9 cellular contexts compared by ENCODE assay signal in genomic region chr17:7336240-7337175, GRCh38. TPM values are rescaled to one million over a fixed set of nuclear protein-coding genes. Genes with fewer than 3 reads are reported as not detected.
DNase-seq lines count a peak whose midpoint lies in the region; ATAC-seq lines count a peak whose summit lies in the region.
"Had no signal": no experiment of that assay in that cellular context is flagged by ENCODE, and none has a peak within 500 bp of the region (broad histone marks: within the 10 kb centered on the region; RNA-seq: fewer than 3 reads in every experiment).

A gene with protein sequence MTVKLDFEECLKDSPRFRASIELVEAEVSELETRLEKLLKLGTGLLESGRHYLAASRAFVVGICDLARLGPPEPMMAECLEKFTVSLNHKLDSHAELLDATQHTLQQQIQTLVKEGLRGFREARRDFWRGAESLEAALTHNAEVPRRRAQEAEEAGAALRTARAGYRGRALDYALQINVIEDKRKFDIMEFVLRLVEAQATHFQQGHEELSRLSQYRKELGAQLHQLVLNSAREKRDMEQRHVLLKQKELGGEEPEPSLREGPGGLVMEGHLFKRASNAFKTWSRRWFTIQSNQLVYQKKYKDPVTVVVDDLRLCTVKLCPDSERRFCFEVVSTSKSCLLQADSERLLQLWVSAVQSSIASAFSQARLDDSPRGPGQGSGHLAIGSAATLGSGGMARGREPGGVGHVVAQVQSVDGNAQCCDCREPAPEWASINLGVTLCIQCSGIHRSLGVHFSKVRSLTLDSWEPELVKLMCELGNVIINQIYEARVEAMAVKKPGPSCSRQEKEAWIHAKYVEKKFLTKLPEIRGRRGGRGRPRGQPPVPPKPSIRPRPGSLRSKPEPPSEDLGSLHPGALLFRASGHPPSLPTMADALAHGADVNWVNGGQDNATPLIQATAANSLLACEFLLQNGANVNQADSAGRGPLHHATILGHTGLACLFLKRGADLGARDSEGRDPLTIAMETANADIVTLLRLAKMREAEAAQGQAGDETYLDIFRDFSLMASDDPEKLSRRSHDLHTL (plus strand): TSS chr17:7336529. CDS start chr17:7336735, 206 bp downstream.

- peak within 1 kb of the TSS; percentile 1; the same call in 1 of the 2 replicates for H3K4me3 ChIP-seq in iPS DF 6.9 (ENCODE audit: low read length)

- peak; percentile 71 for ATAC-seq in GM19035 (IDR thresholded peaks at IDR 0.05; ENCODE audit: unreplicated experiment)
- ATAC-seq: Panc1 had no signal

- no peaks in the 10 kb centered on the region for H3K27me3 ChIP-seq in iPS DF 6.9 (ENCODE audit: control insufficient read depth, insufficient read depth, low read length)

- H3K36me3 ChIP-seq in iPS DF 6.9 (ENCODE audit: control insufficient read depth, insufficient read depth, low read length), result no peaks in the 10 kb centered on the region

- POLR2A ChIA-PET in activated CD8-positive, alpha-beta memory T cell treated with anti-CD3 and anti-CD28 coated beads for 36 hours (lab: Charles Lee), result interaction anchor here (0.6 to 2.3 kb wide), 9 partner anchors 8 to 118 kb away, joined by 3 to 13 read pairs (median 3); partner anchors contain the start of genes ACADVL and DLG4

- DNase-seq in KG1 (lab: John Stamatoyannopoulos, UW) (peak; percentile 35), iPS DF 6.9 (ENCODE audit: low read depth, low spot score) (no peak), HuH-7.5 (ENCODE audit: low spot score) (no peak), OCI-M2 (lab: John Stamatoyannopoulos, UW; ENCODE audit: unreplicated experiment) (no peak), hippocampal formation (lab: John Stamatoyannopoulos, UW) (no peak)
- DNase-seq in stimulated activated CD8-positive, alpha-beta memory T cell treated with anti-CD3 and anti-CD28 coated beads, Interleukin-12 subunit alpha, Interleukin-12 subunit beta, amount 100 ng/mL, for 4 hours (ENCODE audit: low read depth), result peak; percentile 69

- no peaks in the 10 kb centered on the region for H3K9me3 ChIP-seq in iPS DF 6.9 (ENCODE audit: control insufficient read depth, insufficient read depth, low read length)

- H3K27ac ChIP-seq in iPS DF 6.9 (ENCODE audit: low read length), result no peak within 1 kb of the TSS

- H3K4me1 ChIP-seq in iPS DF 6.9 (ENCODE audit: control insufficient read depth, insufficient read depth, low read length), result peaks cover 3% of the 10 kb centered on the region

- CTCF ChIA-PET in activated CD8-positive, alpha-beta memory T cell treated with anti-CD3 and anti-CD28 coated beads for 36 hours (lab: Charles Lee), result interaction anchor here (0.8 to 3.6 kb wide), 15 partner anchors 8 to 802 kb away, joined by 3 to 21 read pairs (median 4); partner anchors contain the start of genes GPS2, SLC2A4 and TMEM102

- no CpG with 5 or more reads among the region's 17 CpGs for WGBS in iPS DF 6.9 (ENCODE audit: insufficient coverage, insufficient read length)

RNA-seq across cellular contexts. Expression of the gene that starts here (rescaled TPM):
- total RNA-seq in activated CD8-positive, alpha-beta memory T cell treated with anti-CD3 and anti-CD28 coated beads for 36 hours, result 100 to 1,000 TPM; 234 to 241 TPM

Comparison
In these comparisons a context has a peak if more than half of its experiments do, and no peak if none do; other contexts are left out.
1. DNase-seq: peak in KG1 (single experiment) and stimulated activated CD8-positive, alpha-beta memory T cell treated with anti-CD3 and anti-CD28 coated beads, Interleukin-12 subunit alpha, Interleukin-12 subunit beta, amount 100 ng/mL, for 4 hours (single experiment); none in iPS DF 6.9 (single experiment), HuH-7.5 (single experiment), OCI-M2 (single experiment) and hippocampal formation (0 of 2).